Comparison of ENCODE assay signal across 32 cellular contexts in genomic region chr15:78205337-78205736, GRCh38. TPM values are rescaled to one million over a fixed set of nuclear protein-coding genes. Genes with fewer than 3 reads are reported as not detected.
DNase-seq lines count a peak whose midpoint lies in the region; ATAC-seq, FAIRE-seq and TF ChIP-seq lines count a peak whose summit lies in the region.
"Had no signal": no experiment of that assay in that cellular context is flagged by ENCODE, and none has a peak within 500 bp of the region (broad histone marks: within the 10 kb centered on the region; RNA-seq: fewer than 3 reads in every experiment).

No MANE protein-coding gene starts in this region.

- ATAC-seq in heart right ventricle (no peak), K562 (no peak)
- ATAC-seq: activated naive CD4-positive, alpha-beta T cell treated with anti-CD3 and anti-CD28 coated beads, Interleukin-2, amount 50 U/mL, for 72 hours had no signal

- H3K4me1 Mint-ChIP-seq in activated T-helper 2 cell treated with anti-CD3 and anti-CD28 coated beads, Interferon-gamma antibody, Interleukin-2, Interleukin-4, amounts not matched to agents 10 μg/mL and 5 μg/mL and 100 μg/mL, durations not matched to agents 14 hours and 24 hours and 36 hours (ENCODE audit: low read depth), result no peaks in the 10 kb centered on the region
- H3K4me1 Mint-ChIP-seq: naive B cell had no signal

- H2AK5ac ChIP-seq in neuronal stem cell (ENCODE audit: low read depth, low read length), result peak overlapping the region; percentile 60

- no peaks in the 10 kb centered on the region for H3K36me3 Mint-ChIP-seq in activated T-helper 2 cell treated with anti-CD3 and anti-CD28 coated beads, Interferon-gamma antibody, Interleukin-2, Interleukin-4, amounts not matched to agents 10 μg/mL and 5 μg/mL and 100 μg/mL, durations not matched to agents 14 hours and 24 hours and 36 hours (ENCODE audit: low read depth)
- H3K36me3 Mint-ChIP-seq: activated naive CD4-positive, alpha-beta T cell treated with anti-CD3 and anti-CD28 coated beads, Interleukin-2, amount 50 U/mL, for 72 hours; mesothelial cell of epicardium; naive B cell; type B pancreatic cell had no signal

- H3K27me3 ChIP-seq in heart right ventricle, result no peaks in the 10 kb centered on the region
- peaks cover 14 to 16% of the 10 kb centered on the region in 2 experiments; a peak in 4 of 5 replicates for H3K27me3 ChIP-seq in K562 (ENCODE audit: control insufficient read depth in 2 of 2, insufficient read depth in 2 of 2, low read length in 2 of 2)
- peaks cover 0 to 17% (median 0%) of the 10 kb centered on the region in 3 experiments for H3K27me3 ChIP-seq in neuronal stem cell (ENCODE audit: control insufficient read depth in 3 of 3, insufficient read depth in 3 of 3, low read depth in 1 of 3, low read length in 3 of 3)
- no peaks in the 10 kb centered on the region for H3K27me3 ChIP-seq in WERI-Rb-1 (ENCODE audit: insufficient read depth, low read depth, severe bottlenecking)
- H3K27me3 ChIP-seq: BE2C had no signal

- no peak overlapping the region for H2BK120ac ChIP-seq in neuronal stem cell (ENCODE audit: low read depth, low read length)

- H2BK5ac ChIP-seq in neuronal stem cell (ENCODE audit: low read length), result no peak overlapping the region

- H3K27ac Mint-ChIP-seq in activated T-helper 2 cell treated with anti-CD3 and anti-CD28 coated beads, Interferon-gamma antibody, Interleukin-2, Interleukin-4, amounts not matched to agents 10 μg/mL and 5 μg/mL and 100 μg/mL, durations not matched to agents 14 hours and 24 hours and 36 hours, result no peak overlapping the region
- H3K27ac Mint-ChIP-seq: mesothelial cell of epicardium, type B pancreatic cell had no signal

- TF ChIP-seq CTCF in heart right ventricle (IDR thresholded peaks at IDR 0.05) (no peak), K562 (IDR thresholded peaks at IDR 0.05 in 2 of 3, conservative IDR thresholded peaks at IDR 0.05 in 1 of 3; ENCODE audit: insufficient read depth in 2 of 3, low read depth in 1 of 3, low read length in 3 of 3) (no peak), WERI-Rb-1 (IDR thresholded peaks at IDR 0.05; ENCODE audit: low read depth, low read length) (no peak)

- H4K20me1 ChIP-seq in K562 (replicated peaks; ENCODE audit: control insufficient read depth, insufficient read depth, low read length), result no peaks in the 10 kb centered on the region

- no peaks in the 10 kb centered on the region for H3K36me3 ChIP-seq in heart right ventricle
- no peaks in the 10 kb centered on the region for H3K36me3 ChIP-seq in K562 (ENCODE audit: control insufficient read depth, insufficient read depth, low read length)
- H3K36me3 ChIP-seq in neuronal stem cell (replicated peaks in 1 of 2; ENCODE audit: control insufficient read depth in 2 of 2, insufficient read depth in 2 of 2, low read length in 2 of 2), result no peaks in the 10 kb centered on the region
- no peaks in the 10 kb centered on the region for H3K36me3 ChIP-seq in WERI-Rb-1
- H3K36me3 ChIP-seq: BE2C had no signal

- TF ChIP-seq EP300 in K562 (IDR thresholded peaks at IDR 0.05; ENCODE audit: low read length), result no peak

- TF ChIP-seq RAD21 in K562 (CRISPR knock-in tag; conservative IDR thresholded peaks at IDR 0.05 in 1 of 2, IDR thresholded peaks at IDR 0.05 in 1 of 2), result no peak

- H2BK12ac ChIP-seq in neuronal stem cell (ENCODE audit: low read length), result no peak overlapping the region

- H3K9me3 Mint-ChIP-seq in activated T-helper 2 cell treated with anti-CD3 and anti-CD28 coated beads, Interferon-gamma antibody, Interleukin-2, Interleukin-4, amounts not matched to agents 10 μg/mL and 5 μg/mL and 100 μg/mL, durations not matched to agents 14 hours and 24 hours and 36 hours, result no peaks in the 10 kb centered on the region
- H3K9me3 Mint-ChIP-seq: activated naive CD4-positive, alpha-beta T cell treated with anti-CD3 and anti-CD28 coated beads, Interleukin-2, amount 50 U/mL, for 72 hours; mesothelial cell of epicardium; naive B cell; type B pancreatic cell had no signal

- 42 to 50% methylated on average over 1 of the region's 1 CpG for WGBS in heart right ventricle, 2 donors
- WGBS in K562 (ENCODE audit: insufficient coverage, low coverage, missing lambda C conversion rate), result 33% methylated on average over 1 of the region's 1 CpG
- WGBS in neuronal stem cell (ENCODE audit: extremely low coverage in 2 of 2, insufficient read length in 2 of 2, insufficient replicate concordance in 1 of 2), 2 donors, result no CpG with 5 or more reads among the region's 1 CpG

- no peak overlapping the region for H3K4me2 ChIP-seq in K562 (ENCODE audit: insufficient read depth, low read length)
- no peak overlapping the region for H3K4me2 ChIP-seq in neuronal stem cell (ENCODE audit: insufficient read depth, low read length, poor library complexity, severe bottlenecking)

- H3K79me2 ChIP-seq in K562 (ENCODE audit: control insufficient read depth, insufficient read depth, low read length), result no peaks in the 10 kb centered on the region

- intact Hi-C loops in heart right ventricle (cut with DNase I) (no loop called here), cardiac septum (cut with DNase I) (no loop called here), K562 (cut with micrococcal nuclease) (no loop called here)
- intact Hi-C loops in activated T-helper 2 cell treated with anti-CD3 and anti-CD28 coated beads, Interferon-gamma antibody, Interleukin-2, Interleukin-4, amounts not matched to agents 10 μg/mL and 5 μg/mL and 100 μg/mL, durations not matched to agents 14 hours and 24 hours and 36 hours (cut with micrococcal nuclease), result no loop called here

- H3K27ac ChIP-seq in heart right ventricle (peak overlapping the region in 9 of 10 donors; percentile 14 to 73 (median 56)), K562 (ENCODE audit: extremely low read depth, low read depth, low read length) (no peak overlapping the region), neuronal stem cell (replicated peaks; ENCODE audit: low read length) (no peak overlapping the region), substantia nigra (ENCODE audit: low read depth, low read length, poor library complexity, severe bottlenecking) (peak overlapping the region; percentile 90), WERI-Rb-1 (no peak overlapping the region)
- H3K27ac ChIP-seq: coronary artery had no signal

- in situ Hi-C loops in K562 (cut with MboI), result no loop called here

- H3K4me1 ChIP-seq in heart right ventricle (peaks cover 15 to 57% (median 41%) of the 10 kb centered on the region in 9 donors), K562 (replicated peaks in 1 of 2; ENCODE audit: control insufficient read depth in 2 of 2, insufficient read depth in 2 of 2, low read length in 2 of 2) (peaks cover 0 to 16% of the 10 kb centered on the region in 2 experiments; a peak in 3 of 5 replicates), neuronal stem cell (ENCODE audit: control insufficient read depth in 2 of 2, insufficient read depth in 1 of 2, low read depth in 1 of 2, low read length in 2 of 2) (peaks cover 5 to 6% of the 10 kb centered on the region in 2 donors)

- TF ChIP-seq POLR2A in K562 (conservative IDR thresholded peaks at IDR 0.05), result no peak

- peak overlapping the region; percentile 11 for H3K18ac ChIP-seq in neuronal stem cell (ENCODE audit: low read length)

- H3K27me3 Mint-ChIP-seq in activated T-helper 2 cell treated with anti-CD3 and anti-CD28 coated beads, Interferon-gamma antibody, Interleukin-2, Interleukin-4, amounts not matched to agents 10 μg/mL and 5 μg/mL and 100 μg/mL, durations not matched to agents 14 hours and 24 hours and 36 hours (ENCODE audit: low read depth), result peaks cover 3% of the 10 kb centered on the region

- no peak overlapping the region for H3K9ac ChIP-seq in K562 (ENCODE audit: insufficient read depth in 1 of 2, low read depth in 2 of 2, low read length in 2 of 2)
- H3K9ac ChIP-seq in neuronal stem cell (ENCODE audit: low read depth, low read length, poor library complexity), result no peak overlapping the region

- no peak overlapping the region for H2BK15ac ChIP-seq in neuronal stem cell (ENCODE audit: low read length)

- H3K9me1 ChIP-seq in K562 (ENCODE audit: control insufficient read depth, insufficient read depth, low read length), result no peaks in the 10 kb centered on the region

- no peaks in the 10 kb centered on the region for H3K9me3 ChIP-seq in heart right ventricle
- no peaks in the 10 kb centered on the region for H3K9me3 ChIP-seq in K562 (replicated peaks; ENCODE audit: control insufficient read depth, insufficient read depth, low read depth, low read length)
- H3K9me3 ChIP-seq in neuronal stem cell (replicated peaks in 1 of 2; ENCODE audit: control insufficient read depth in 2 of 2, insufficient read depth in 1 of 2, low read depth in 1 of 2, low read length in 2 of 2), result no peaks in the 10 kb centered on the region
- no peaks in the 10 kb centered on the region for H3K9me3 ChIP-seq in WERI-Rb-1 (ENCODE audit: severe bottlenecking)
- H3K9me3 ChIP-seq: BE2C had no signal

- no peak overlapping the region for H4K91ac ChIP-seq in neuronal stem cell (ENCODE audit: low read depth, low read length, poor library complexity)

- no peak for FAIRE-seq in K562 (lab: Jason Lieb, UNC)
- FAIRE-seq: bronchial epithelial cell, GM18507, GM19239, H54, HTR-8/SVneo, islet of Langerhans had no signal

- no peaks in the 10 kb centered on the region for H3K79me1 ChIP-seq in neuronal stem cell (ENCODE audit: low read depth, low read length)

- CTCF ChIA-PET in K562 (lab: Yijun Ruan, JAX; ENCODE audit: low intra/inter-chr PET ratio), result no interaction called here

- H3K4me3 ChIP-seq in heart right ventricle, result no peak overlapping the region
- no peak overlapping the region for H3K4me3 ChIP-seq in K562
- no peak overlapping the region for H3K4me3 ChIP-seq in neuronal stem cell (ENCODE audit: low read length in 2 of 2)
- no peak overlapping the region for H3K4me3 ChIP-seq in WERI-Rb-1 (ENCODE audit: low read depth, low read length)
- H3K4me3 ChIP-seq: coronary artery had no signal

- H2AFZ ChIP-seq in K562 (ENCODE audit: low read depth, low read length), result no peak overlapping the region
- H2AFZ ChIP-seq in neuronal stem cell (ENCODE audit: low read length), result no peak overlapping the region

- H3K4me3 Mint-ChIP-seq in activated T-helper 2 cell treated with anti-CD3 and anti-CD28 coated beads, Interferon-gamma antibody, Interleukin-2, Interleukin-4, amounts not matched to agents 10 μg/mL and 5 μg/mL and 100 μg/mL, durations not matched to agents 14 hours and 24 hours and 36 hours (ENCODE audit: low read depth), result no peak overlapping the region
- H3K4me3 Mint-ChIP-seq: mesothelial cell of epicardium, naive B cell, type B pancreatic cell had no signal

- no peak overlapping the region for H3K23ac ChIP-seq in neuronal stem cell (ENCODE audit: low read depth, low read length, poor library complexity)

- POLR2A ChIA-PET in K562 (lab: Yijun Ruan, JAX), result interaction anchor here (0.6 to 1.3 kb wide), 3 partner anchors 9 to 27 kb away, joined by 3 to 7 read pairs (median 3); no protein-coding TSS in a partner anchor

- H4K8ac ChIP-seq in neuronal stem cell (ENCODE audit: low read depth, low read length), result no peak overlapping the region

- H3K14ac ChIP-seq in neuronal stem cell (ENCODE audit: low read length), result no peak overlapping the region

- no TSS peak for BruUV-seq in K562 (replicated peaks; lab: Mats Ljungman, UMichigan)

- no peak for DNase-seq in heart right ventricle
- DNase-seq in cardiac septum (ENCODE audit: low spot score), result no peak
- DNase-seq in K562 (ENCODE audit: extremely low read depth in 1 of 4, low spot score in 3 of 4), result no peak
- no peak for DNase-seq in neuronal stem cell (ENCODE audit: low spot score)
- DNase-seq in substantia nigra (lab: John Stamatoyannopoulos, UW), result no peak
- DNase-seq in WERI-Rb-1, result no peak
- no peak for DNase-seq in stimulated activated CD4-positive, alpha-beta T cell treated with anti-CD3 and anti-CD28 coated beads, Interleukin-4, amount 100 ng/mL, for 1 hour
- DNase-seq in activated T-helper 2 cell treated with anti-CD3 and anti-CD28 coated beads, Interferon-gamma antibody, Interleukin-2, Interleukin-4, amounts not matched to agents 10 μg/mL and 5 μg/mL and 100 μg/mL, durations not matched to agents 14 hours and 24 hours and 36 hours (ENCODE audit: low spot score), result no peak
- DNase-seq: ACHN; activated CD4-positive, alpha-beta T cell treated with anti-CD3 and anti-CD28 coated beads for 1 hour; activated effector memory CD4-positive, alpha-beta T cell treated with Interleukin-2 at 50 U/mL for 16 hours; BE2C; DMS153; erythroblast; glutamatergic neuron; KBM-7; naive B cell; NCI-H1092; NCI-H187; NCI-H446 treated with DMSO at 0.1 percent for 48 hours; T-helper 1 cell had no signal

- H3K4ac ChIP-seq in neuronal stem cell (ENCODE audit: low read length), result no peak overlapping the region

RNA-seq across cellular contexts. Expression of gene ACSBG1, which starts 29.0 kb away (rescaled TPM):
- total RNA-seq in heart right ventricle (under 1 TPM in 2 of 10 donors, not detected in 8; 0.22 to 0.30 TPM), cardiac septum (not detected), K562 (2014; rRNA removed) (2.5 and 3.3 TPM in 2 replicates), K562 (2014; rRNA removed; fragmentation: Illumina TruSeq; extraction: Trizol) (3.1 and 3.7 TPM in 2 replicates), K562 (2015; rRNA removed; fragmentation: Illumina TruSeq; extraction: Trizol) (0.83 TPM in 2 replicates), K562 (2021) (2.6 and 3.3 TPM in 2 replicates)
- polyA plus RNA-seq in heart right ventricle (under 1 TPM; 0.59 to 0.65 TPM), K562 (2011; rRNA removed) (1.2 and 2.0 TPM in 2 replicates), K562 (2014; fragmentation: Illumina TruSeq; extraction: Trizol) (4.8 and 6.4 TPM in 2 replicates), K562 (2014; fragmentation: Nextera tagmentation; extraction: Ambion mirVana) (under 1 TPM; 0.36 to 0.75 TPM), K562 (2014; rRNA removed) (4.6 and 5.0 TPM in 2 replicates)
- 9.2 and 9.5 TPM in 2 replicates for total RNA-seq in K562 (2011; cell fraction: chromatin; rRNA removed; ENCODE audit: low replicate concordance)
- 5.3 and 7.0 TPM in 2 replicates for total RNA-seq in K562 (2011; cell fraction: nucleolus; rRNA removed)
- total RNA-seq in K562 (2011; cell fraction: nucleoplasm; rRNA removed), result 7.6 and 8.9 TPM in 2 replicates
- 1.9 and 4.0 TPM in 2 replicates for polyA plus RNA-seq in K562 (2011; cell fraction: cytosol; rRNA removed)
- 3.7 and 12.6 TPM in 2 replicates for polyA plus RNA-seq in K562 (2011; cell fraction: nucleus; rRNA removed)
- polyA plus RNA-seq in K562 (2012), result 1.3 and 1.4 TPM in 2 replicates
- polyA minus RNA-seq in K562 (2011; rRNA and poly(A)+ RNA removed), result 0.72 and 3.4 TPM in 2 replicates
- polyA minus RNA-seq in K562 (2011; cell fraction: cytosol; rRNA and poly(A)+ RNA removed), result 1.1 TPM in 1 of 2 replicates, not detected in the other
- polyA minus RNA-seq in K562 (2011; cell fraction: nucleus; rRNA and poly(A)+ RNA removed), result 3.0 and 5.5 TPM in 2 replicates
- 0.57 TPM for polyA plus RNA-seq in neuronal stem cell (2013, experiment 1 of 2)
- polyA plus RNA-seq in neuronal stem cell (2013, experiment 2 of 2), result 0.93 TPM
- 0.64 and 0.96 TPM in 2 replicates for total RNA-seq in activated T-helper 2 cell treated with anti-CD3 and anti-CD28 coated beads, Interferon-gamma antibody, Interleukin-2, Interleukin-4, amounts not matched to agents 10 μg/mL and 5 μg/mL and 100 μg/mL, durations not matched to agents 14 hours and 24 hours and 36 hours
- total RNA-seq: activated naive CD4-positive, alpha-beta T cell treated with anti-CD3 and anti-CD28 coated beads, Interleukin-2, amount 50 U/mL, for 72 hours; bronchial epithelial cell; M059J had no signal

RNA-seq across cellular contexts. Expression of gene IDH3A, which starts 56.2 kb away (rescaled TPM):
- 100 to 1,000 TPM; 315 to 509 (median 460) TPM for total RNA-seq in heart right ventricle
- 100 to 1,000 TPM; 110 to 125 TPM for polyA plus RNA-seq in heart right ventricle
- total RNA-seq in cardiac septum, result 370 TPM
- total RNA-seq in K562 (2011; cell fraction: chromatin; rRNA removed; ENCODE audit: low replicate concordance), result 51.1 and 92.3 TPM in 2 replicates
- 31.0 and 36.2 TPM in 2 replicates for total RNA-seq in K562 (2011; cell fraction: nucleolus; rRNA removed)
- 56.6 and 86.7 TPM in 2 replicates for total RNA-seq in K562 (2011; cell fraction: nucleoplasm; rRNA removed)
- total RNA-seq in K562 (2014; rRNA removed), result 37.4 and 56.3 TPM in 2 replicates
- total RNA-seq in K562 (2014; rRNA removed; fragmentation: Illumina TruSeq; extraction: Trizol), result 94.5 and 101 TPM in 2 replicates
- total RNA-seq in K562 (2015; rRNA removed; fragmentation: Illumina TruSeq; extraction: Trizol), result 77.4 and 87.2 TPM in 2 replicates
- 130 and 131 TPM in 2 replicates for total RNA-seq in K562 (2021)
- polyA plus RNA-seq in K562 (2011; rRNA removed), result 88.5 and 115 TPM in 2 replicates
- 27.8 and 86.0 TPM in 2 replicates for polyA plus RNA-seq in K562 (2011; cell fraction: cytosol; rRNA removed)
- 44.5 and 59.2 TPM in 2 replicates for polyA plus RNA-seq in K562 (2011; cell fraction: nucleus; rRNA removed)
- 66.8 and 116 TPM in 2 replicates for polyA plus RNA-seq in K562 (2012)
- 107 and 116 TPM in 2 replicates for polyA plus RNA-seq in K562 (2014; fragmentation: Illumina TruSeq; extraction: Trizol)
- polyA plus RNA-seq in K562 (2014; fragmentation: Nextera tagmentation; extraction: Ambion mirVana), result 100 to 1,000 TPM; 190 to 249 TPM
- 70.0 and 86.7 TPM in 2 replicates for polyA plus RNA-seq in K562 (2014; rRNA removed)
- polyA minus RNA-seq in K562 (2011; rRNA and poly(A)+ RNA removed), result 169 and 205 TPM in 2 replicates
- 64.1 and 74.0 TPM in 2 replicates for polyA minus RNA-seq in K562 (2011; cell fraction: cytosol; rRNA and poly(A)+ RNA removed)
- 15.1 and 38.0 TPM in 2 replicates for polyA minus RNA-seq in K562 (2011; cell fraction: nucleus; rRNA and poly(A)+ RNA removed)
- polyA plus RNA-seq in neuronal stem cell (2013, experiment 1 of 2), result 8.8 TPM
- polyA plus RNA-seq in neuronal stem cell (2013, experiment 2 of 2), result 7.7 TPM
- 132 and 152 TPM in 2 replicates for total RNA-seq in activated T-helper 2 cell treated with anti-CD3 and anti-CD28 coated beads, Interferon-gamma antibody, Interleukin-2, Interleukin-4, amounts not matched to agents 10 μg/mL and 5 μg/mL and 100 μg/mL, durations not matched to agents 14 hours and 24 hours and 36 hours

RNA-seq across cellular contexts. Expression of gene DNAJA4, which starts 59.0 kb away (rescaled TPM):
- 100 to 1,000 TPM in 8 of 10 donors, 10 to 100 TPM in 2; 78.9 to 210 (median 150) TPM for total RNA-seq in heart right ventricle
- polyA plus RNA-seq in heart right ventricle, result 100 to 1,000 TPM in 1 of 2 donors, 10 to 100 TPM in 1; 40.0 to 226 TPM
- 150 TPM for total RNA-seq in cardiac septum
- 0.12 and 0.23 TPM in 2 replicates for total RNA-seq in K562 (2011; cell fraction: chromatin; rRNA removed; ENCODE audit: low replicate concordance)
- total RNA-seq in K562 (2011; cell fraction: nucleolus; rRNA removed), result 0.33 TPM in 1 of 2 replicates, not detected in the other
- 0.15 TPM in 1 of 2 replicates, not detected in the other for total RNA-seq in K562 (2011; cell fraction: nucleoplasm; rRNA removed)
- not detected in 2 replicates for total RNA-seq in K562 (2014; rRNA removed)
- 0.11 TPM in 1 of 2 replicates, not detected in the other for total RNA-seq in K562 (2014; rRNA removed; fragmentation: Illumina TruSeq; extraction: Trizol)
- total RNA-seq in K562 (2015; rRNA removed; fragmentation: Illumina TruSeq; extraction: Trizol), result 0.08 TPM in 1 of 2 replicates, not detected in the other
- 0.16 and 0.25 TPM in 2 replicates for total RNA-seq in K562 (2021)
- polyA plus RNA-seq in K562 (2011; rRNA removed), result 0.05 and 0.15 TPM in 2 replicates
- 0.03 TPM in 1 of 2 replicates, not detected in the other for polyA plus RNA-seq in K562 (2011; cell fraction: cytosol; rRNA removed)
- 0.28 and 0.50 TPM in 2 replicates for polyA plus RNA-seq in K562 (2011; cell fraction: nucleus; rRNA removed)
- 0.33 and 0.56 TPM in 2 replicates for polyA plus RNA-seq in K562 (2012)
- polyA plus RNA-seq in K562 (2014; fragmentation: Illumina TruSeq; extraction: Trizol), result not detected in 2 replicates
- polyA plus RNA-seq in K562 (2014; fragmentation: Nextera tagmentation; extraction: Ambion mirVana), result 1 to 10 TPM in 1 of 2 experiments, under 1 TPM in 1; 0.56 to 1.0 TPM
- polyA plus RNA-seq in K562 (2014; rRNA removed), result 0.09 TPM in 1 of 2 replicates, not detected in the other
- polyA minus RNA-seq in K562 (2011; rRNA and poly(A)+ RNA removed), result 0.21 TPM in 1 of 2 replicates, not detected in the other
- 1.1 and 3.1 TPM in 2 replicates for polyA minus RNA-seq in K562 (2011; cell fraction: cytosol; rRNA and poly(A)+ RNA removed)
- 0.11 and 0.40 TPM in 2 replicates for polyA minus RNA-seq in K562 (2011; cell fraction: nucleus; rRNA and poly(A)+ RNA removed)
- polyA plus RNA-seq in neuronal stem cell (2013, experiment 1 of 2), result 0.08 TPM
- 0.06 TPM for polyA plus RNA-seq in neuronal stem cell (2013, experiment 2 of 2)
- total RNA-seq in activated T-helper 2 cell treated with anti-CD3 and anti-CD28 coated beads, Interferon-gamma antibody, Interleukin-2, Interleukin-4, amounts not matched to agents 10 μg/mL and 5 μg/mL and 100 μg/mL, durations not matched to agents 14 hours and 24 hours and 36 hours, result 57.4 and 60.0 TPM in 2 replicates

Comparison
In these comparisons a context has a peak if more than half of its experiments do, and no peak if none do; other contexts are left out.
1. H3K27ac ChIP-seq: peak in heart right ventricle (9 of 10) and substantia nigra (single experiment); none in K562 (single experiment), neuronal stem cell (single experiment) and WERI-Rb-1 (single experiment).
2. RNA of gene DNAJA4, which starts 59.0 kb away (total RNA-seq): 78.9 to 210 TPM in heart right ventricle, 150 TPM in cardiac septum (single experiment) and 57.4 to 60.0 TPM in activated T-helper 2 cell treated with anti-CD3 and anti-CD28 coated beads, Interferon-gamma antibody, Interleukin-2, Interleukin-4, amounts not matched to agents 10 μg/mL and 5 μg/mL and 100 μg/mL, durations not matched to agents 14 hours and 24 hours and 36 hours; 0.08 to 0.33 TPM in K562; every median in the first group is over 10 times any median in the second.